Comparison of ENCODE assay signal across 14 cellular contexts in the genomic region with DNA sequence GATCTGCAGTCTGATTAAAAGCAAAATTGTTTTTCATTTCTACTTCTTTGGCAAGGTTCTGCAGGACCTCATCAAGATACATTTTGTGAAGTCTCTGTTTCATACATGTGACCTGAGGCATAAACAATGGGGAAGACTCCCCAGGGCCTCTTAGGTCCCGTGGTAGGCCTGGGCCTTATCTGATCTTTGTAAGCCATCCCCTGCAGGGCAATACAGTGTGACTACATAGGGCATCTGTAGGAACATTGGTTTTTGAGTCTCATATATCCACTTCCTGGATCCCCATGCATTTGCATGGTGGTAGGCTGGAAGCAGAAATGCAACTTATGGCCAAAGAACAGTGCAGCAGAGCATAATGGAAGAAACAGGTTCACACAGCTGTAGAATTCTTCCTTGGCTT. TPM values are rescaled to one million over a fixed set of nuclear protein-coding genes. Genes with fewer than 3 reads are reported as not detected.
DNase-seq lines count a peak whose midpoint lies in the region; ATAC-seq and TF ChIP-seq lines count a peak whose summit lies in the region.
"Had no signal": no experiment of that assay in that cellular context is flagged by ENCODE, and none has a peak within 500 bp of the region (broad histone marks: within the 10 kb centered on the region; RNA-seq: fewer than 3 reads in every experiment).

No MANE protein-coding gene starts in this region.

- H3K27ac Mint-ChIP-seq in chondrocyte (ENCODE audit: unreplicated experiment): no peak overlapping the region

- H2BK120ac ChIP-seq in mesendoderm (ENCODE audit: low read depth, low read length): no peak overlapping the region

- no peak overlapping the region for H2BK15ac ChIP-seq in mesendoderm (replicated peaks; ENCODE audit: low read depth)

- H3K79me1 ChIP-seq in mesendoderm (ENCODE audit: low read length): peaks cover 2% of the 10 kb centered on the region

- H3K4me3 ChIP-seq in Loucy (ENCODE audit: low read length, poor library complexity, severe bottlenecking) (peak overlapping the region; percentile 29), mesendoderm (ENCODE audit: low read length) (no peak overlapping the region)
- H3K4me3 ChIP-seq: cardiac muscle cell, gastroesophageal sphincter, sigmoid colon, SJSA1 had no signal

- H2AFZ ChIP-seq in Loucy (ENCODE audit: low read length): peak overlapping the region; percentile 5; the same call in 1 of the 2 replicates

- no peaks in the 10 kb centered on the region for H3K9me3 ChIP-seq in Loucy (ENCODE audit: insufficient read depth, low read depth, low read length)
- H3K9me3 ChIP-seq: gastroesophageal sphincter, sigmoid colon, SJSA1 had no signal

- no peaks in the 10 kb centered on the region for H3K9me2 ChIP-seq in Loucy (replicated peaks; ENCODE audit: low read depth, low read length)

- H3K79me2 ChIP-seq in Loucy (ENCODE audit: insufficient read depth, low read length): peaks cover 92% of the 10 kb centered on the region
- H3K79me2 ChIP-seq in mesendoderm (ENCODE audit: control insufficient read depth, insufficient read depth, low read length): peaks cover under 1% of the 10 kb centered on the region

- no peaks in the 10 kb centered on the region for H3K27me3 Mint-ChIP-seq in chondrocyte (ENCODE audit: low read depth)

- H3K18ac ChIP-seq in mesendoderm (ENCODE audit: low read length): no peak overlapping the region

- ATAC-seq in GM18909 (IDR thresholded peaks at IDR 0.05; ENCODE audit: poor library complexity, unreplicated experiment) (peak; percentile 50), GM21825 (IDR thresholded peaks at IDR 0.05; ENCODE audit: unreplicated experiment) (peak; percentile 65)
- ATAC-seq: gastroesophageal sphincter, HCT116 had no signal

- no peak overlapping the region for H2BK5ac ChIP-seq in mesendoderm (ENCODE audit: low read length)

- no peak overlapping the region for H4K8ac ChIP-seq in mesendoderm (ENCODE audit: low read depth, low read length)

- H3K4ac ChIP-seq in mesendoderm (ENCODE audit: low read depth, low read length): peak overlapping the region; percentile 36

- H3K36me3 Mint-ChIP-seq in chondrocyte (ENCODE audit: low read depth): no peaks in the 10 kb centered on the region

- WGBS in mesendoderm (ENCODE audit: extremely low coverage, insufficient coverage, low lambda C conversion rate): no CpG with 5 or more reads among the region's 1 CpG

- no peaks in the 10 kb centered on the region for H3K36me3 ChIP-seq in Loucy (ENCODE audit: insufficient read depth, low read length)
- no peaks in the 10 kb centered on the region for H3K36me3 ChIP-seq in mesendoderm (ENCODE audit: control insufficient read depth, insufficient read depth, low read length)
- H3K36me3 ChIP-seq: cardiac muscle cell, gastroesophageal sphincter, sigmoid colon, SJSA1 had no signal

- H3K4me2 ChIP-seq in Loucy (ENCODE audit: low read depth, low read length, poor library complexity, severe bottlenecking) (peak overlapping the region; percentile 94), mesendoderm (ENCODE audit: low read length) (no peak overlapping the region)

- H3K4me1 Mint-ChIP-seq in chondrocyte (ENCODE audit: low read depth): peaks cover 34% of the 10 kb centered on the region

- no peaks in the 10 kb centered on the region for H3K9me3 Mint-ChIP-seq in chondrocyte (ENCODE audit: low read depth)

- no peaks in the 10 kb centered on the region for H4K20me1 ChIP-seq in Loucy (ENCODE audit: insufficient read depth, low read length, poor library complexity, severe bottlenecking)

- no peak overlapping the region for H2AK5ac ChIP-seq in mesendoderm (ENCODE audit: low read length)

- H3F3A ChIP-seq in Loucy (ENCODE audit: low read depth): peaks cover 8% of the 10 kb centered on the region; the same call in 1 of the 2 replicates

- no peak overlapping the region for H3K56ac ChIP-seq in mesendoderm (ENCODE audit: low read length)

- DNase-seq in mesendoderm (peak; percentile 74), activated gamma-delta T cell (lab: John Stamatoyannopoulos, UW) (no peak), NCI-H1930 (lab: John Stamatoyannopoulos, UW) (no peak), chondrocyte (ENCODE audit: low spot score) (no peak), NCI-H69 (lab: John Stamatoyannopoulos, UW) (no peak)
- DNase-seq: NCI-H1105, sigmoid colon had no signal

- H4K5ac ChIP-seq in mesendoderm (ENCODE audit: low read length): no peak overlapping the region

- TF ChIP-seq CTCF in Loucy (conservative IDR thresholded peaks at IDR 0.05; ENCODE audit: low read length) (no peak), chondrocyte (IDR thresholded peaks at IDR 0.05) (no peak)

- H3K27ac ChIP-seq in mesendoderm (ENCODE audit: low read depth, low read length): no peak overlapping the region
- H3K27ac ChIP-seq: cardiac muscle cell, gastroesophageal sphincter, sigmoid colon, SJSA1 had no signal

- no peak overlapping the region for H3K4me3 Mint-ChIP-seq in chondrocyte (ENCODE audit: unreplicated experiment)

- H3K4me1 ChIP-seq in Loucy (ENCODE audit: insufficient read depth, low read length, poor library complexity, severe bottlenecking) (peaks cover 82% of the 10 kb centered on the region), mesendoderm (ENCODE audit: control insufficient read depth, low read depth, low read length) (peaks cover 3% of the 10 kb centered on the region)
- H3K4me1 ChIP-seq: SJSA1 had no signal

- peak overlapping the region; percentile 63 for H3K9ac ChIP-seq in Loucy (ENCODE audit: low read depth, low read length, poor library complexity, severe bottlenecking)
- H3K9ac ChIP-seq in mesendoderm (ENCODE audit: low read length): no peak overlapping the region

- H3K27me3 ChIP-seq in Loucy (ENCODE audit: insufficient read depth, low read length, poor library complexity, severe bottlenecking): no peaks in the 10 kb centered on the region
- no peaks in the 10 kb centered on the region for H3K27me3 ChIP-seq in mesendoderm (ENCODE audit: insufficient read depth, low read length, poor library complexity)
- H3K27me3 ChIP-seq: gastroesophageal sphincter, sigmoid colon, SJSA1 had no signal

- no peak overlapping the region for H3K23ac ChIP-seq in mesendoderm (ENCODE audit: low read length)

RNA-seq across cellular contexts. Expression of gene FAR2, which starts 6.0 kb away (rescaled TPM):
- polyA plus RNA-seq in mesendoderm (2013, experiment 1 of 2): 50.0 TPM
- polyA plus RNA-seq in mesendoderm (2013, experiment 2 of 2): 47.9 TPM
- total RNA-seq in chondrocyte: 11.1 to 19.6 TPM (median 19.3 TPM) in 3 replicates
